Comparison of ENCODE assay signal across 13 cellular contexts in the genomic region with DNA sequence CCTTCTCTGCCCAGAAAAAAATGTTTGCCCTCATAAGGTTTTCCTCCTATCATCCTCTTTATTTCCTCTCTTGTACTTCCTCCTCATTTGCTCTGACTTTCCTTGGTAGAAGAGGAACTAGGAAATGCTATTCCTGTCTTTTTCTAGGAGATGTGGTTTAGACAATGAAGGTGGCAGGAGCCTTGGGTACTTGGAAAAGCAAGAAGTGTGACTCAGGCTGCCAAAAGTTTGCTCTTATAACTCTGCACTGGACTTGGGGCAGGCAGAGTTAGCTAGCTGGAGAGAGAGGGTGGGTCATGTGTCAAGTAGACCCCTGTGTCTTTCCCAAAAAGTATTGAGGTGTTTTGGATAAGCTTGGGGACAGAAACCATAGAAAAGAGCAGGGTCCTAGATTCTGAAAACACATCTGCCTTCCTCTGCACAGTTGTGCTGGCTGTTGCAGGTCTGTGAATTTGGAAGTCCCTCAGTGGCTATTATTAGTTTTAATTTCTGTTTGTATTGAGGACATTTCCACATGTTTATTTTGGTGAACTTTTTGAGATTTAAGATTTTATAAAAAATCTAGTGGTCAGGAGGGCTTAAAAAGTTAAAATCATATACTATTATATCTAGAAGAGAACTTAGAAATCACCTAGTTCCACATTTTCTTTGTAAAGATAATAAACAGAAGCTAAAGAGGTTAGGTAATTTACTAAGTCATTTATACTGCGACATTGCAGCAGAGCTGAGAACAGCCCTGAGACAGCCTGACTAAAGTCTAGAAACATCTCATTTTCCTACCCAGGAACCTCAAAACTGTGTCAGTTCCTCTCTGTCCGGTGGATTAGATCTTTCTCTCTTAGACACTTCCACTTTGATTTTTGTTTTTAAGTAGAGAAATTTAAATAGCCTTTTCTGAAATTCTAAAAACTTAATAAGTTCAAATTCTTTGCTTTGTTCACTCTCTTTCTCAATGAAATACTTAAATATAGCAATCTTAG. TPM values are rescaled to one million over a fixed set of nuclear protein-coding genes. Genes with fewer than 3 reads are reported as not detected.
A peak's percentile ranks its signal among the peaks of the same experiment; 100 is the strongest.
DNase-seq lines count a peak whose midpoint lies in the region; ATAC-seq and TF ChIP-seq lines count a peak whose summit lies in the region.
"Had no signal": no experiment of that assay in that cellular context is flagged by ENCODE, and none has a peak within 500 bp of the region (broad histone marks: within the 10 kb centered on the region; RNA-seq: fewer than 3 reads in every experiment).

No MANE protein-coding gene starts in this region.

- intact Hi-C loops in stomach (cut with DNase I; ENCODE audit: low total_unique reads): no loop called here

- no peak for TF ChIP-seq EP300 in stomach (IDR thresholded peaks at IDR 0.05)

- ATAC-seq in GM18861 (IDR thresholded peaks at IDR 0.05; ENCODE audit: unreplicated experiment) (peak; percentile 96), GM21447 (IDR thresholded peaks at IDR 0.05; ENCODE audit: unreplicated experiment) (peak; percentile 93), HG03103 (IDR thresholded peaks at IDR 0.05; ENCODE audit: low read depth, unreplicated experiment) (peak; percentile 94)
- ATAC-seq: right cardiac atrium had no signal

- H3K4me1 ChIP-seq in stomach: no peaks in the 10 kb centered on the region
- H3K4me1 ChIP-seq: left ventricle myocardium inferior had no signal

- TF ChIP-seq CTCF in brain microvascular endothelial cell (IDR thresholded peaks at IDR 0.05; ENCODE audit: low read depth, low read length, missing control alignments): no peak
- TF ChIP-seq CTCF in stomach (IDR thresholded peaks at IDR 0.05): no peak

- H3K27me3 ChIP-seq in brain microvascular endothelial cell (replicated peaks): no peaks in the 10 kb centered on the region
- H3K27me3 ChIP-seq in stomach: no peaks in the 10 kb centered on the region

- 79 to 86% (median 84%) methylated on average over 2 of the region's 2 CpGs for WGBS in stomach, 5 donors

- TF ChIP-seq POLR2A in stomach (IDR thresholded peaks at IDR 0.05): no peak

- in situ Hi-C loops in brain microvascular endothelial cell (cut with HindIII; ENCODE audit: low pct_ligation_motif_present, low sequenced_read_pairs): no loop called here

- H3K4me3 ChIP-seq in brain microvascular endothelial cell (ENCODE audit: low read depth, low read length) (no peak overlapping the region), stomach (no peak overlapping the region)
- H3K4me3 ChIP-seq: left ventricle myocardium inferior had no signal

- no peak overlapping the region for H3K27ac ChIP-seq in brain microvascular endothelial cell
- no peak overlapping the region for H3K27ac ChIP-seq in stomach
- H3K27ac ChIP-seq: left ventricle myocardium inferior, VCaP had no signal

- H3K36me3 ChIP-seq in brain microvascular endothelial cell (replicated peaks) (peaks cover 5% of the 10 kb centered on the region), stomach (peaks cover 8 to 78% (median 64%) of the 10 kb centered on the region in 4 donors)

- no peaks in the 10 kb centered on the region for H3K9me3 ChIP-seq in stomach
- H3K9me3 ChIP-seq: left ventricle myocardium inferior had no signal

- DNase-seq in globus pallidus (ENCODE audit: low spot score): peak; percentile 26
- DNase-seq in brain microvascular endothelial cell: no peak
- no peak for DNase-seq in germinal center (ENCODE audit: low spot score)
- DNase-seq in stomach: no peak
- no peak for DNase-seq in Ammon's horn (ENCODE audit: low spot score)
- DNase-seq: IMR-90; left ventricle myocardium inferior; NK-92 treated with Interleukin-12 subunit alpha and Interleukin-12 subunit beta, amount 100 ng/mL, for 24 hours; right cardiac atrium had no signal

RNA-seq across cellular contexts. Expression of a gene that starts 16.0 kb away (rescaled TPM):
- 10 to 100 TPM in 3 of 5 donors, 1 to 10 TPM in 2; 6.7 to 37.8 (median 11.1) TPM for total RNA-seq in stomach
- polyA plus RNA-seq in stomach: 10 to 100 TPM in 1 of 3 donors, 1 to 10 TPM in 2; 9.5 to 11.9 (median 9.6) TPM
